Comparison of ENCODE assay signal across 14 cellular contexts in genomic region chr18:3468066-3468705, GRCh38. TPM values are rescaled to one million over a fixed set of nuclear protein-coding genes. Genes with fewer than 3 reads are reported as not detected.
A peak's percentile ranks its signal among the peaks of the same experiment; 100 is the strongest.
DNase-seq lines count a peak whose midpoint lies in the region; ATAC-seq and TF ChIP-seq lines count a peak whose summit lies in the region.
"Had no signal": no experiment of that assay in that cellular context is flagged by ENCODE, and none has a peak within 500 bp of the region (broad histone marks: within the 10 kb centered on the region; RNA-seq: fewer than 3 reads in every experiment).

No MANE protein-coding gene starts in this region.

- CTCF ChIA-PET in activated CD8-positive, alpha-beta T cell treated with anti-CD3 and anti-CD28 coated beads, Interleukin-2, amount 10 ng/mL, durations not matched to agents 7 days and 5 days (lab: Charles Lee), result interaction anchor here (1.2 kb wide), 1 partner anchor 198 kb away, joined by 3 read pairs; no protein-coding TSS in a partner anchor
- CTCF ChIA-PET in activated CD8-positive, alpha-beta T cell treated with anti-CD3 and anti-CD28 coated beads for 36 hours (lab: Charles Lee), result interaction anchor here (1.0 to 4.2 kb wide), 4 partner anchors 10 to 27 kb away, joined by 3 to 26 read pairs (median 4); no protein-coding TSS in a partner anchor

- no peak overlapping the region for H3K4me3 Mint-ChIP-seq in activated CD8-positive, alpha-beta T cell treated with anti-CD3 and anti-CD28 coated beads, Interleukin-2, amount 10 ng/mL, durations not matched to agents 7 days and 5 days
- H3K4me3 Mint-ChIP-seq in activated CD8-positive, alpha-beta T cell treated with anti-CD3 and anti-CD28 coated beads for 36 hours, result no peak overlapping the region

- H3K27me3 ChIP-seq in mesendoderm (ENCODE audit: insufficient read depth, low read length, poor library complexity) (no peaks in the 10 kb centered on the region), prostate gland (replicated peaks; ENCODE audit: insufficient read depth) (no peaks in the 10 kb centered on the region)

- H3K4me1 ChIP-seq in mesendoderm (ENCODE audit: control insufficient read depth, low read depth, low read length) (peaks cover 7% of the 10 kb centered on the region), prostate gland (replicated peaks) (no peaks in the 10 kb centered on the region)

- ATAC-seq in activated CD8-positive, alpha-beta T cell treated with anti-CD3 and anti-CD28 coated beads, Interleukin-2, amount 10 ng/mL, durations not matched to agents 7 days and 5 days, result no peak
- ATAC-seq in activated CD8-positive, alpha-beta T cell treated with anti-CD3 and anti-CD28 coated beads for 36 hours, result no peak
- no peak for ATAC-seq in HG02840 (IDR thresholded peaks at IDR 0.05; ENCODE audit: low FRiP score, unreplicated experiment)
- ATAC-seq: GM12878 had no signal

- no CpG with 5 or more reads among the region's 9 CpGs for WGBS in mesendoderm (ENCODE audit: extremely low coverage, insufficient coverage, low lambda C conversion rate)
- WGBS in prostate gland, result 99% methylated on average over 9 of the region's 9 CpGs

- H3K9ac ChIP-seq in mesendoderm (ENCODE audit: low read length), result no peak overlapping the region

- H3K79me2 ChIP-seq in mesendoderm (ENCODE audit: control insufficient read depth, insufficient read depth, low read length), result no peaks in the 10 kb centered on the region

- H3K4ac ChIP-seq in mesendoderm (ENCODE audit: low read depth, low read length), result no peak overlapping the region

- peaks cover 14% of the 10 kb centered on the region for H3K4me1 Mint-ChIP-seq in activated CD8-positive, alpha-beta T cell treated with anti-CD3 and anti-CD28 coated beads, Interleukin-2, amount 10 ng/mL, durations not matched to agents 7 days and 5 days (ENCODE audit: low read depth)
- peaks cover 22% of the 10 kb centered on the region for H3K4me1 Mint-ChIP-seq in activated CD8-positive, alpha-beta T cell treated with anti-CD3 and anti-CD28 coated beads for 36 hours (ENCODE audit: low read depth)

- H3K9me3 Mint-ChIP-seq in activated CD8-positive, alpha-beta T cell treated with anti-CD3 and anti-CD28 coated beads, Interleukin-2, amount 10 ng/mL, durations not matched to agents 7 days and 5 days (ENCODE audit: insufficient read depth), result no peaks in the 10 kb centered on the region
- no peaks in the 10 kb centered on the region for H3K9me3 Mint-ChIP-seq in activated CD8-positive, alpha-beta T cell treated with anti-CD3 and anti-CD28 coated beads for 36 hours

- no peak overlapping the region for H4K5ac ChIP-seq in mesendoderm (ENCODE audit: low read length)

- H3K4me2 ChIP-seq in mesendoderm (ENCODE audit: low read length), result no peak overlapping the region

- H2BK5ac ChIP-seq in mesendoderm (ENCODE audit: low read length), result no peak overlapping the region

- no peaks in the 10 kb centered on the region for H3K79me1 ChIP-seq in mesendoderm (ENCODE audit: low read length)

- no peak for TF ChIP-seq POLR2A in prostate gland (IDR thresholded peaks at IDR 0.05)

- no peak overlapping the region for H3K56ac ChIP-seq in mesendoderm (ENCODE audit: low read length)

- H3K27ac ChIP-seq in mesendoderm (ENCODE audit: low read depth, low read length) (no peak overlapping the region), prostate gland (no peak overlapping the region)
- H3K27ac ChIP-seq: C4-2B had no signal

- H3K18ac ChIP-seq in mesendoderm (ENCODE audit: low read length), result no peak overlapping the region

- no peaks in the 10 kb centered on the region for H3K9me3 ChIP-seq in prostate gland

- H4K8ac ChIP-seq in mesendoderm (ENCODE audit: low read depth, low read length), result no peak overlapping the region

- H2AK5ac ChIP-seq in mesendoderm (ENCODE audit: low read length), result no peak overlapping the region

- POLR2A ChIA-PET in activated CD8-positive, alpha-beta T cell treated with anti-CD3 and anti-CD28 coated beads, Interleukin-2, amount 10 ng/mL, durations not matched to agents 7 days and 5 days (lab: Charles Lee), result interaction anchor here (0.6 kb wide), 1 partner anchor 128 kb away, joined by 4 read pairs; no protein-coding TSS in a partner anchor
- POLR2A ChIA-PET in activated CD8-positive, alpha-beta T cell treated with anti-CD3 and anti-CD28 coated beads for 36 hours (lab: Charles Lee), result interaction anchor here (0.6 kb wide), 1 partner anchor 145 kb away, joined by 3 read pairs; no protein-coding TSS in a partner anchor

- H3K36me3 Mint-ChIP-seq in activated CD8-positive, alpha-beta T cell treated with anti-CD3 and anti-CD28 coated beads, Interleukin-2, amount 10 ng/mL, durations not matched to agents 7 days and 5 days (ENCODE audit: low read depth), result no peaks in the 10 kb centered on the region
- no peaks in the 10 kb centered on the region for H3K36me3 Mint-ChIP-seq in activated CD8-positive, alpha-beta T cell treated with anti-CD3 and anti-CD28 coated beads for 36 hours (ENCODE audit: low read depth)

- H3K27ac Mint-ChIP-seq in activated CD8-positive, alpha-beta T cell treated with anti-CD3 and anti-CD28 coated beads, Interleukin-2, amount 10 ng/mL, durations not matched to agents 7 days and 5 days, result no peak overlapping the region
- H3K27ac Mint-ChIP-seq in activated CD8-positive, alpha-beta T cell treated with anti-CD3 and anti-CD28 coated beads for 36 hours, result no peak overlapping the region

- H2BK120ac ChIP-seq in mesendoderm (ENCODE audit: low read depth, low read length), result no peak overlapping the region

- TF ChIP-seq CTCF in activated CD8-positive, alpha-beta T cell treated with anti-CD3 and anti-CD28 coated beads for 36 hours (IDR thresholded peaks at IDR 0.05), result no peak
- peak; percentile 24 for TF ChIP-seq CTCF in choroid plexus epithelial cell (conservative IDR thresholded peaks at IDR 0.05; ENCODE audit: low read depth, low read length)
- TF ChIP-seq CTCF in prostate gland (IDR thresholded peaks at IDR 0.05), result no peak

- no peaks in the 10 kb centered on the region for H3K27me3 Mint-ChIP-seq in activated CD8-positive, alpha-beta T cell treated with anti-CD3 and anti-CD28 coated beads, Interleukin-2, amount 10 ng/mL, durations not matched to agents 7 days and 5 days (ENCODE audit: low read depth)
- H3K27me3 Mint-ChIP-seq in activated CD8-positive, alpha-beta T cell treated with anti-CD3 and anti-CD28 coated beads for 36 hours, result no peaks in the 10 kb centered on the region

- H2BK15ac ChIP-seq in mesendoderm (replicated peaks; ENCODE audit: low read depth), result no peak overlapping the region

- H3K4me3 ChIP-seq in choroid plexus epithelial cell (ENCODE audit: low read depth, low read length), result no peak overlapping the region
- no peak overlapping the region for H3K4me3 ChIP-seq in mesendoderm (ENCODE audit: low read length)
- H3K4me3 ChIP-seq in prostate gland, result no peak overlapping the region
- H3K4me3 ChIP-seq: GM12878 had no signal

- DNase-seq in activated CD8-positive, alpha-beta T cell treated with anti-CD3 and anti-CD28 coated beads, Interleukin-2, amount 10 ng/mL, durations not matched to agents 7 days and 5 days, result peak; percentile 14
- no peak for DNase-seq in activated CD8-positive, alpha-beta T cell treated with anti-CD3 and anti-CD28 coated beads for 36 hours
- DNase-seq in choroid plexus epithelial cell (ENCODE audit: low read depth) (no peak), mesendoderm (peak; percentile 49), prostate gland (ENCODE audit: low spot score) (no peak), hypothalamus (lab: John Stamatoyannopoulos, UW) (no peak)
- DNase-seq in activated effector memory CD4-positive, alpha-beta T cell treated with Interleukin-2 at 50 U/mL for 16 hours, result no peak
- DNase-seq: MM.1S, NCI-H2029, NCI-H510A treated with DMSO at 0.1 percent for 48 hours, SHP77 treated with DMSO at 0.1 percent for 48 hours had no signal

- intact Hi-C loops in activated CD8-positive, alpha-beta T cell treated with anti-CD3 and anti-CD28 coated beads for 36 hours (cut with micrococcal nuclease), result no loop called here
- intact Hi-C loops in prostate gland (cut with DNase I), result no loop called here

- H3K36me3 ChIP-seq in mesendoderm (ENCODE audit: control insufficient read depth, insufficient read depth, low read length) (no peaks in the 10 kb centered on the region), prostate gland (no peaks in the 10 kb centered on the region)

- no peak overlapping the region for H3K23ac ChIP-seq in mesendoderm (ENCODE audit: low read length)

RNA-seq across cellular contexts. Expression of gene TGIF1, which starts 18.2 kb away (rescaled TPM):
- total RNA-seq in activated CD8-positive, alpha-beta T cell treated with anti-CD3 and anti-CD28 coated beads, Interleukin-2, amount 10 ng/mL, durations not matched to agents 7 days and 5 days, result 1 to 10 TPM; 8.2 to 8.7 TPM
- 10 to 100 TPM; 33.3 to 34.5 TPM for total RNA-seq in activated CD8-positive, alpha-beta T cell treated with anti-CD3 and anti-CD28 coated beads for 36 hours
- polyA plus RNA-seq in mesendoderm (2013, experiment 1 of 2), result 147 TPM
- 153 TPM for polyA plus RNA-seq in mesendoderm (2013, experiment 2 of 2)
- 100 to 1,000 TPM; 124 to 151 TPM for total RNA-seq in prostate gland

Comparison
In these comparisons a context has a peak if more than half of its experiments do, and no peak if none do; other contexts are left out.
1. DNase-seq: peak in activated CD8-positive, alpha-beta T cell treated with anti-CD3 and anti-CD28 coated beads, Interleukin-2, amount 10 ng/mL, durations not matched to agents 7 days and 5 days (single experiment) and mesendoderm (single experiment); none in activated CD8-positive, alpha-beta T cell treated with anti-CD3 and anti-CD28 coated beads for 36 hours (single experiment), choroid plexus epithelial cell (single experiment), activated effector memory CD4-positive, alpha-beta T cell treated with Interleukin-2 at 50 U/mL for 16 hours (single experiment), prostate gland (single experiment) and hypothalamus (0 of 51).